9 cellular contexts compared by ENCODE assay signal in genomic region chr18:76687271-76688006, GRCh38.
DNase-seq lines count a peak whose midpoint lies in the region; ATAC-seq, FAIRE-seq and TF ChIP-seq lines count a peak whose summit lies in the region.
"Had no signal": no experiment of that assay in that cellular context is flagged by ENCODE, and none has a peak within 500 bp of the region (broad histone marks: within the 10 kb centered on the region; RNA-seq: fewer than 3 reads in every experiment).

No MANE protein-coding gene starts in this region.

- H3K27me3 ChIP-seq in psoas muscle (ENCODE audit: insufficient read depth in 3 of 3, low read length in 2 of 3), result peaks cover 0 to 18% (median 2%) of the 10 kb centered on the region in 3 donors

- H3K27me3 Mint-ChIP-seq in glutamatergic neuron (ENCODE audit: unreplicated experiment), result peaks cover 6% of the 10 kb centered on the region

- in situ Hi-C loops in astrocyte of the spinal cord (cut with HindIII; ENCODE audit: low sequenced_read_pairs), result no loop called here

- H3K36me3 Mint-ChIP-seq in glutamatergic neuron (ENCODE audit: unreplicated experiment), result no peaks in the 10 kb centered on the region

- TF ChIP-seq CTCF in astrocyte of the spinal cord (IDR thresholded peaks at IDR 0.05; ENCODE audit: low read depth, low read length) (no peak), psoas muscle (IDR thresholded peaks at IDR 0.05) (no peak), glutamatergic neuron (IDR thresholded peaks at IDR 0.05; ENCODE audit: partially characterized antibody, unreplicated experiment) (no peak)

- H3K4me3 ChIP-seq in astrocyte of the spinal cord (ENCODE audit: low read depth, low read length) (no peak overlapping the region), psoas muscle (no peak overlapping the region)

- peak; percentile 41 to 49 for DNase-seq in activated T-cell treated with anti-CD3 and anti-CD28 coated beads, Interleukin-2, amount 50 U/mL, for 48 hours
- no peak for DNase-seq in activated T-cell treated with anti-CD3 and anti-CD28 coated beads, Interleukin-2, amount 50 U/mL, for 1 hour
- DNase-seq in HT1080 (ENCODE audit: low read depth) (peak; percentile 72), astrocyte of the spinal cord (ENCODE audit: low read depth, low spot score) (peak; percentile 56), psoas muscle (no peak), HTR-8/SVneo (ENCODE audit: insufficient read length, low spot score) (no peak), activated gamma-delta T cell (lab: John Stamatoyannopoulos, UW) (no peak), glutamatergic neuron (no peak)

- no peak for FAIRE-seq in HTR-8/SVneo (lab: Jason Lieb, UNC)

- H3K9me3 ChIP-seq in psoas muscle, result no peaks in the 10 kb centered on the region

- intact Hi-C loops in psoas muscle (cut with DNase I), result loop anchor here in 1 of 2 donors (5.0 kb wide), 1 partner anchor 290 kb away; no protein-coding TSS in a partner anchor

- ATAC-seq in psoas muscle, result peak in 3 of 4 donors; percentile 27 to 45 (median 33)

- peaks cover 4% of the 10 kb centered on the region for H3K4me1 ChIP-seq in psoas muscle

- no peaks in the 10 kb centered on the region for H3K9me3 Mint-ChIP-seq in glutamatergic neuron (ENCODE audit: unreplicated experiment)
- H3K9me3 Mint-ChIP-seq: stimulated activated naive CD8-positive, alpha-beta T cell treated with anti-CD3 and anti-CD28 coated beads, Interleukin-15, Interleukin-2, amounts not matched to agents 100 ng/mL and 50 ng/mL, for 24 hours had no signal

- no peak overlapping the region for H3K27ac ChIP-seq in psoas muscle

- no peak overlapping the region for H3K4me3 Mint-ChIP-seq in glutamatergic neuron (ENCODE audit: unreplicated experiment)

- no peaks in the 10 kb centered on the region for H3K36me3 ChIP-seq in psoas muscle (ENCODE audit: insufficient read depth in 1 of 2, low read depth in 1 of 2)

- H3K27ac Mint-ChIP-seq in glutamatergic neuron (ENCODE audit: unreplicated experiment), result no peak overlapping the region

- peaks cover 17% of the 10 kb centered on the region for H3K4me1 Mint-ChIP-seq in glutamatergic neuron (ENCODE audit: low read depth, unreplicated experiment)

- WGBS in psoas muscle, 3 donors, result 74 to 81% (median 75%) methylated on average over 15 of the region's 15 CpGs

Comparison
In these comparisons a context has a peak if more than half of its experiments do, and no peak if none do; other contexts are left out.
1. DNase-seq: peak in activated T-cell treated with anti-CD3 and anti-CD28 coated beads, Interleukin-2, amount 50 U/mL, for 48 hours (2 of 2), HT1080 (single experiment) and astrocyte of the spinal cord (single experiment); none in activated T-cell treated with anti-CD3 and anti-CD28 coated beads, Interleukin-2, amount 50 U/mL, for 1 hour (single experiment), psoas muscle (0 of 2), HTR-8/SVneo (single experiment), activated gamma-delta T cell (single experiment) and glutamatergic neuron (single experiment).